ENCODE assay signal across 8 cellular contexts in the genomic region with DNA sequence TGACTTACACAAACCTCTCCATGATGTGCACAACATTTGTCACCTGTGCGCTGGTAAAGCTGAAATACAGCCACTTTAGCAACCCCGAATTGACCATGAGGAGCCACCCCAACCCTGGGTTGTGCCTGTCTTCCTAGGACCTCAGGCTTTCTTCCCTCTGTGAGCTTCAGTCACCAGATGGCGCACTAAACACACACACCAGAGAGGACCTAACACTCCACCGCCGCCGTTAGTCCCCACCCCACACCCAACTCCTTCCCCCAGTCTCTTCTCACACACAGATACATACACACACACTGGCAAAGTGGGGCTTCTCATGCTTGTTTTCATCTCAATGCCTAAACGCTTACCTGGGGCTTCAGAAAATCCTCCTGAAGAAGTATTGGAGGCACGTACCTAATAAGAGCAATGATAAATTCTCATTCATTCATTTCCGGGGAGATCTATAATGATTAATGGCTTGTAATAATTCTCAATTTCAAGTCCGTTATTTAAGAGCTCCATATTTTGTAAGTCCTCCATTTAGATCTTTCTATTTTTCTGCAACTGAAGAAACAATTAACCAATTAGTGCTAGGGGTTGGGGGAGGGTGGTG. TPM values are rescaled to one million over a fixed set of nuclear protein-coding genes. Genes with fewer than 3 reads are reported as not detected.
DNase-seq lines count a peak whose midpoint lies in the region; ATAC-seq and TF ChIP-seq lines count a peak whose summit lies in the region.

No MANE protein-coding gene starts in this region.

- H3K4me3 Mint-ChIP-seq in activated naive CD8-positive, alpha-beta T cell treated with anti-CD3 and anti-CD28 coated beads, Interleukin-2, amount 10 ng/mL, durations not matched to agents 7 days and 5 days, result peak overlapping the region; percentile 72

- POLR2A ChIA-PET in activated naive CD8-positive, alpha-beta T cell treated with anti-CD3 and anti-CD28 coated beads, Interleukin-2, amount 10 ng/mL, durations not matched to agents 7 days and 5 days (lab: Charles Lee), result interaction anchor here (1.2 to 1.5 kb wide), 2 partner anchors 34 to 336 kb away, joined by 3 to 4 read pairs; no protein-coding TSS in a partner anchor

- H3K4me1 Mint-ChIP-seq in activated naive CD8-positive, alpha-beta T cell treated with anti-CD3 and anti-CD28 coated beads, Interleukin-2, amount 10 ng/mL, durations not matched to agents 7 days and 5 days, result peaks cover 16% of the 10 kb centered on the region

- H3K36me3 Mint-ChIP-seq in activated naive CD8-positive, alpha-beta T cell treated with anti-CD3 and anti-CD28 coated beads, Interleukin-2, amount 10 ng/mL, durations not matched to agents 7 days and 5 days, result no peaks in the 10 kb centered on the region

- H3K9me3 Mint-ChIP-seq in activated naive CD8-positive, alpha-beta T cell treated with anti-CD3 and anti-CD28 coated beads, Interleukin-2, amount 10 ng/mL, durations not matched to agents 7 days and 5 days, result no peaks in the 10 kb centered on the region

- peak overlapping the region; percentile 70 for H3K27ac Mint-ChIP-seq in activated naive CD8-positive, alpha-beta T cell treated with anti-CD3 and anti-CD28 coated beads, Interleukin-2, amount 10 ng/mL, durations not matched to agents 7 days and 5 days

- ATAC-seq in HG02759 (IDR thresholded peaks at IDR 0.05; ENCODE audit: unreplicated experiment) (peak; percentile 90), left cardiac atrium (peak; percentile 83 to 86)
- ATAC-seq in activated naive CD8-positive, alpha-beta T cell treated with anti-CD3 and anti-CD28 coated beads, Interleukin-2, amount 10 ng/mL, durations not matched to agents 7 days and 5 days (ENCODE audit: low read depth), result peak; percentile 98

- peak; percentile 84 for DNase-seq in NCI-H1105 treated with DMSO at 0.1 percent for 48 hours (lab: John Stamatoyannopoulos, UW)
- peak; percentile 71 for DNase-seq in SKM-1 treated with dmso at 0.1 percent for 144 hours (lab: John Stamatoyannopoulos, UW; ENCODE audit: unreplicated experiment)
- DNase-seq in activated naive CD8-positive, alpha-beta T cell treated with anti-CD3 and anti-CD28 coated beads, Interleukin-2, amount 10 ng/mL, durations not matched to agents 7 days and 5 days, result peak; percentile 72
- DNase-seq in left cardiac atrium, result peak; percentile 87
- DNase-seq in renal cortical epithelial cell (ENCODE audit: low read depth), result peak; percentile 78
- no peak for DNase-seq in cortex of kidney (lab: John Stamatoyannopoulos, UW)

- intact Hi-C loops in left cardiac atrium (cut with DNase I), result loop anchor here (1.0 to 10.0 kb wide), 4 partner anchors 169 to 336 kb away; a partner anchor contains a TSS

- peak; percentile 80 for TF ChIP-seq CTCF in GM12874 (IDR thresholded peaks at IDR 0.05; ENCODE audit: insufficient read depth, low read depth, low read length)

- peaks cover 8% of the 10 kb centered on the region for H3K27me3 Mint-ChIP-seq in activated naive CD8-positive, alpha-beta T cell treated with anti-CD3 and anti-CD28 coated beads, Interleukin-2, amount 10 ng/mL, durations not matched to agents 7 days and 5 days

RNA-seq across cellular contexts. Expression of a gene that starts 2.1 kb away (rescaled TPM):
- not detected for total RNA-seq in activated naive CD8-positive, alpha-beta T cell treated with anti-CD3 and anti-CD28 coated beads, Interleukin-2, amount 10 ng/mL, durations not matched to agents 7 days and 5 days
- 100 to 1,000 TPM; 233 to 278 TPM for total RNA-seq in left cardiac atrium
- 92.2 and 151 TPM in 2 replicates for total RNA-seq in renal cortical epithelial cell

Comparison
In these comparisons a context has a peak if more than half of its experiments do, and no peak if none do; other contexts are left out.
1. RNA of a gene that starts 2.1 kb away (total RNA-seq): 233 to 278 TPM in left cardiac atrium and 92.2 to 151 TPM in renal cortical epithelial cell; not detected in activated naive CD8-positive, alpha-beta T cell treated with anti-CD3 and anti-CD28 coated beads, Interleukin-2, amount 10 ng/mL, durations not matched to agents 7 days and 5 days; every median in the first group is over 10 times any median in the second.
2. Peak in every context shown above with its lines, with median percentiles within 50 percentile points of each other: ATAC-seq.